ENCODE assay signal across 22 cellular contexts in genomic region chr1:115118596-115118995, GRCh38. TPM values are rescaled to one million over a fixed set of nuclear protein-coding genes. Genes with fewer than 3 reads are reported as not detected.
DNase-seq lines count a peak whose midpoint lies in the region; ATAC-seq and TF ChIP-seq lines count a peak whose summit lies in the region.
"Had no signal": no experiment of that assay in that cellular context is flagged by ENCODE, and none has a peak within 500 bp of the region (broad histone marks: within the 10 kb centered on the region; RNA-seq: fewer than 3 reads in every experiment).

No MANE protein-coding gene starts in this region.

- H3K4me3 Mint-ChIP-seq in stimulated activated memory B cell treated with anti-CD40 and anti-IgM and Interleukin-4, amounts not matched to agents 10 μg/mL and 1 μg/mL and 100 μg/mL, for 72 hours: no peak overlapping the region
- H3K4me3 Mint-ChIP-seq in Calu3 (ENCODE audit: low read depth, unreplicated experiment) (no peak overlapping the region), type B pancreatic cell (no peak overlapping the region)
- H3K4me3 Mint-ChIP-seq: B cell had no signal

- POLR2A ChIA-PET in PC-9 (lab: Charles Lee; ENCODE audit: unreplicated experiment): no interaction called here

- no peak overlapping the region for H4K12ac ChIP-seq in trophoblast cell (ENCODE audit: low read depth, low read length)

- peak overlapping the region; percentile 39 for H2BK5ac ChIP-seq in trophoblast cell (ENCODE audit: low read depth, low read length, poor library complexity)

- DNase-seq in ELR (ENCODE audit: low read depth) (peak; percentile 57), PC-9 (no peak), epithelial cell of esophagus (ENCODE audit: low read depth) (peak; percentile 42), trophoblast cell (peak; percentile 77 to 80), GM19238 (ENCODE audit: insufficient read length, low spot score) (no peak), Calu3 (no peak), type B pancreatic cell (ENCODE audit: extremely low spot score, unreplicated experiment) (no peak)
- DNase-seq: ACHN; COR-L47; NCI-H1092; NCI-H146; NCI-H2029 treated with DMSO at 0.1 percent for 48 hours; NCI-H2171 treated with DMSO at 0.1 percent for 48 hours; NCI-H446; NCI-H526 treated with DMSO at 0.1 percent for 48 hours; NK-92 treated with Interleukin-12 subunit alpha and Interleukin-12 subunit beta, amount 100 ng/mL, for 24 hours; RPMI8226; SHP77 treated with DMSO at 0.1 percent for 48 hours; SK-N-SH had no signal

- H3K27ac Mint-ChIP-seq in stimulated activated memory B cell treated with anti-CD40 and anti-IgM and Interleukin-4, amounts not matched to agents 10 μg/mL and 1 μg/mL and 100 μg/mL, for 72 hours: no peak overlapping the region
- no peak overlapping the region for H3K27ac Mint-ChIP-seq in Calu3 (ENCODE audit: unreplicated experiment)
- H3K27ac Mint-ChIP-seq in type B pancreatic cell: no peak overlapping the region
- H3K27ac Mint-ChIP-seq: B cell had no signal

- peak overlapping the region; percentile 43 for H2BK12ac ChIP-seq in trophoblast cell (ENCODE audit: low read length)

- H3K9me3 Mint-ChIP-seq in stimulated activated memory B cell treated with anti-CD40 and anti-IgM and Interleukin-4, amounts not matched to agents 10 μg/mL and 1 μg/mL and 100 μg/mL, for 72 hours: peaks cover 15% of the 10 kb centered on the region
- H3K9me3 Mint-ChIP-seq in Calu3 (ENCODE audit: low read depth, unreplicated experiment) (peaks cover 3% of the 10 kb centered on the region), type B pancreatic cell (peaks cover 26% of the 10 kb centered on the region)

- H3K79me1 ChIP-seq in trophoblast cell (ENCODE audit: low read length): peaks cover 12% of the 10 kb centered on the region

- H3K9ac ChIP-seq in trophoblast cell (ENCODE audit: low read length): no peak overlapping the region
- H3K9ac ChIP-seq: KMS-11, SK-N-SH had no signal

- H3K79me2 ChIP-seq in PC-9 (ENCODE audit: low read depth): no peaks in the 10 kb centered on the region
- no peaks in the 10 kb centered on the region for H3K79me2 ChIP-seq in trophoblast cell (ENCODE audit: control insufficient read depth, insufficient read depth, low read length, poor library complexity)

- H3K4me2 ChIP-seq in PC-9: peak overlapping the region; percentile 48
- no peak overlapping the region for H3K4me2 ChIP-seq in trophoblast cell (ENCODE audit: low read length)
- H3K4me2 ChIP-seq: KMS-11, SK-N-SH had no signal

- no peak overlapping the region for H2BK120ac ChIP-seq in trophoblast cell (ENCODE audit: insufficient read depth, low read length, poor library complexity)

- H3K27me3 ChIP-seq in PC-9 (ENCODE audit: insufficient read depth, low read depth): no peaks in the 10 kb centered on the region
- no peaks in the 10 kb centered on the region for H3K27me3 ChIP-seq in trophoblast cell (ENCODE audit: insufficient read depth, low read length)

- H3K36me3 Mint-ChIP-seq in stimulated activated memory B cell treated with anti-CD40 and anti-IgM and Interleukin-4, amounts not matched to agents 10 μg/mL and 1 μg/mL and 100 μg/mL, for 72 hours: peaks cover 7% of the 10 kb centered on the region
- H3K36me3 Mint-ChIP-seq in Calu3 (ENCODE audit: insufficient read depth, unreplicated experiment): no peaks in the 10 kb centered on the region
- H3K36me3 Mint-ChIP-seq in type B pancreatic cell: no peaks in the 10 kb centered on the region

- no peak overlapping the region for H3K14ac ChIP-seq in trophoblast cell (ENCODE audit: low read length)

- H3K27ac ChIP-seq in PC-9 (peak overlapping the region; percentile 70), trophoblast cell (ENCODE audit: low read depth, low read length) (peak overlapping the region; percentile 1)
- H3K27ac ChIP-seq: KMS-11 had no signal

- ATAC-seq in stimulated activated memory B cell treated with anti-CD40 and anti-IgM and Interleukin-4, amounts not matched to agents 10 μg/mL and 1 μg/mL and 100 μg/mL, for 72 hours: no peak

- no peaks in the 10 kb centered on the region for H3K9me2 ChIP-seq in PC-9 (ENCODE audit: insufficient read depth)
- H3K9me2 ChIP-seq: SK-N-SH had no signal

- H3K23ac ChIP-seq in trophoblast cell (ENCODE audit: low read length): no peak overlapping the region

- BruUV-seq in PC-9 (replicated peaks; lab: Mats Ljungman, UMichigan) (no TSS peak), Calu3 (replicated peaks; lab: Mats Ljungman, UMichigan) (no TSS peak)

- peaks cover 37% of the 10 kb centered on the region for H3K9me3 ChIP-seq in PC-9 (ENCODE audit: insufficient read depth, low read depth)
- H3K9me3 ChIP-seq in trophoblast cell (ENCODE audit: insufficient read depth, low read depth, low read length): peaks cover 5% of the 10 kb centered on the region

- H3K4me1 ChIP-seq in PC-9 (replicated peaks; ENCODE audit: insufficient read depth) (peaks cover 51% of the 10 kb centered on the region), trophoblast cell (ENCODE audit: control insufficient read depth in 1 of 2, insufficient read depth in 2 of 2, low read length in 2 of 2) (peaks cover 8 to 18% of the 10 kb centered on the region in 2 experiments)

- no peak overlapping the region for H3K18ac ChIP-seq in trophoblast cell (ENCODE audit: low read length)

- H3K4me3 ChIP-seq in PC-9: no peak overlapping the region
- H3K4me3 ChIP-seq in epithelial cell of esophagus (ENCODE audit: low read length): no peak overlapping the region
- no peak overlapping the region for H3K4me3 ChIP-seq in trophoblast cell (ENCODE audit: low read depth, low read length)

- peaks cover 31% of the 10 kb centered on the region for H3F3A ChIP-seq in PC-9 (ENCODE audit: insufficient read depth, low read depth)

- H3K36me3 ChIP-seq in PC-9 (ENCODE audit: low read depth): no peaks in the 10 kb centered on the region
- H3K36me3 ChIP-seq in trophoblast cell (ENCODE audit: control insufficient read depth in 1 of 2, insufficient read depth in 2 of 2, low read length in 2 of 2): no peaks in the 10 kb centered on the region

- H2AFZ ChIP-seq in PC-9: no peak overlapping the region
- no peak overlapping the region for H2AFZ ChIP-seq in trophoblast cell (ENCODE audit: insufficient read depth, low read length, poor library complexity)

- TF ChIP-seq CTCF in PC-9 (conservative IDR thresholded peaks at IDR 0.05) (no peak), epithelial cell of esophagus (IDR thresholded peaks at IDR 0.05; ENCODE audit: insufficient read depth, low read depth, low read length, missing control alignments) (no peak), Calu3 (IDR thresholded peaks at IDR 0.05; ENCODE audit: unreplicated experiment) (no peak), type B pancreatic cell (conservative IDR thresholded peaks at IDR 0.05) (no peak)

- intact Hi-C loops in PC-9 (cut with micrococcal nuclease; ENCODE audit: unreplicated experiment) (no loop called here), Calu3 (cut with micrococcal nuclease; ENCODE audit: unreplicated experiment) (no loop called here)

- H2AK5ac ChIP-seq in trophoblast cell (ENCODE audit: low read length): no peak overlapping the region

- CTCF ChIA-PET in PC-9 (lab: Charles Lee) (no interaction called here), Calu3 (lab: Charles Lee) (no interaction called here)

- no peaks in the 10 kb centered on the region for H4K20me1 ChIP-seq in PC-9 (ENCODE audit: insufficient read depth)

- H4K8ac ChIP-seq in trophoblast cell (ENCODE audit: low read depth, low read length): no peak overlapping the region

- H3K4ac ChIP-seq in trophoblast cell (ENCODE audit: low read depth, low read length): peak overlapping the region; percentile 30

- H3K27me3 Mint-ChIP-seq in stimulated activated memory B cell treated with anti-CD40 and anti-IgM and Interleukin-4, amounts not matched to agents 10 μg/mL and 1 μg/mL and 100 μg/mL, for 72 hours: peaks cover 50% of the 10 kb centered on the region
- H3K27me3 Mint-ChIP-seq in Calu3 (ENCODE audit: unreplicated experiment) (no peaks in the 10 kb centered on the region), type B pancreatic cell (no peaks in the 10 kb centered on the region)

- peak overlapping the region; percentile 35 for H4K91ac ChIP-seq in trophoblast cell (ENCODE audit: low read depth, low read length)

- no CpG with 5 or more reads among the region's 4 CpGs for WGBS in trophoblast cell (ENCODE audit: extremely low coverage, insufficient coverage, insufficient read length)

- H3K4me1 Mint-ChIP-seq in stimulated activated memory B cell treated with anti-CD40 and anti-IgM and Interleukin-4, amounts not matched to agents 10 μg/mL and 1 μg/mL and 100 μg/mL, for 72 hours: no peaks in the 10 kb centered on the region
- peaks cover 35% of the 10 kb centered on the region for H3K4me1 Mint-ChIP-seq in Calu3 (ENCODE audit: low read depth, unreplicated experiment)
- peaks cover 5% of the 10 kb centered on the region for H3K4me1 Mint-ChIP-seq in type B pancreatic cell (ENCODE audit: unreplicated experiment)
- H3K4me1 Mint-ChIP-seq: B cell had no signal

RNA-seq across cellular contexts. Expression of gene TSPAN2, which starts 29.3 kb away (rescaled TPM):
- total RNA-seq in PC-9 (2021) (26.5 and 36.1 TPM in 2 replicates), Calu3 (2022) (6.0 and 7.7 TPM in 2 replicates), type B pancreatic cell (ENCODE audit: low replicate concordance) (29.6 and 32.4 TPM in 2 replicates)
- polyA plus RNA-seq in trophoblast cell (2013): 18.9 and 20.8 TPM in 2 replicates

Comparison
In these comparisons a context has a peak if more than half of its experiments do, and no peak if none do; other contexts are left out.
1. DNase-seq: peak in ELR (single experiment), epithelial cell of esophagus (single experiment) and trophoblast cell (2 of 2); none in PC-9 (0 of 2), GM19238 (single experiment), Calu3 (single experiment) and type B pancreatic cell (single experiment).